13 cellular contexts compared by ENCODE assay signal in the genomic region with DNA sequence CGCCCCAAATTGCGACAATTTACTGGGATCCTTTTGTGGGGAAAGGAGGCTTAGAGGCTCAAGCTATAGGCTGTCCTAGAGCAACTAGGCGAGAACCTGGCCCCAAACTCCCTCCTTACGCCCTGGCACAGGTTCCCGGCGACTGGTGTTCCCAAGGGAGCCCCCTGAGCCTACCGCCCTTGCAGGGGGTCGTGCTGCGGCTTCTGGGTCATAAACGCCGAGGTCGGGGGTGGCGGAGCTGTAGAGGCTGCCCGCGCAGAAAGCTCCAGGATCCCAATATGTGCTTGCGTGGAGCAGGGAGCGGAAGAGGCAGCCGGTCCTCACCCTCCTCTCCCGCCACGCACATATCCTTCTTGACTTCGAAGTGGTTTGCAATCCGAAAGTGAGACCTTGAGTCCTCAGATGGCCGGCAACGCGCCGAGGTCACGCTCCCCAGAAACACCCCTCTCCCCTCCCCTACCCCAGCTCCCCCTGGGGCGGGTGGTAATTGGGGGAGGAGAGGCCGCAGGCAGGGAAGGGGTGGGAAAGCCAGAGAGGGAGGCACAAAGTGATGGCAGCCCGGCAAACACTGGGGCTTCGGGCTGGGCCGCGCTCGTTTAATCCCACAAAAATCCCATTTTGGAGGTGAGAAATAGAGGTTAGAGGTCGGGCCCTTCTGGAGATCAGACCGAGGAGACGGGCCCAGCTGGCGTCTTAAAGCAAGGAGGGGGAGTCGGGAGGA. TPM values are rescaled to one million over a fixed set of nuclear protein-coding genes. Genes with fewer than 3 reads are reported as not detected.
DNase-seq lines count a peak whose midpoint lies in the region; FAIRE-seq and TF ChIP-seq lines count a peak whose summit lies in the region.
"Had no signal": no experiment of that assay in that cellular context is flagged by ENCODE, and none has a peak within 500 bp of the region (broad histone marks: within the 10 kb centered on the region; RNA-seq: fewer than 3 reads in every experiment).

No MANE protein-coding gene starts in this region.

- peaks cover 12 to 41% (median 26%) of the 10 kb centered on the region in 10 experiments; a peak in 18 of 20 replicates for H3K4me1 ChIP-seq in BLaER1 treated with 17β-estradiol and CSF1 and Interleukin-3, amounts not matched to agents 10 nM and 100 nM
- H3K4me1 ChIP-seq in endothelial cell of umbilical vein (ENCODE audit: control insufficient read depth, extremely low read depth, insufficient read depth, low read length) = peaks cover 7% of the 10 kb centered on the region
- peaks cover 49% of the 10 kb centered on the region for H3K4me1 ChIP-seq in neural progenitor cell
- H3K4me1 ChIP-seq in tibial artery = peaks cover 0 to 76% (median 59%) of the 10 kb centered on the region in 4 donors

- CTCF ChIA-PET in endothelial cell of umbilical vein (lab: Charles Lee) = interaction anchor here (1.5 to 2.1 kb wide), 2 partner anchors 74 to 212 kb away, joined by 5 to 6 read pairs; no protein-coding TSS in a partner anchor

- dilution Hi-C loops in endothelial cell of umbilical vein (cut with MboI; ENCODE audit: extremely low pct_ligation_motif_present, low sequenced_read_pairs) = no loop called here

- H3K4me3 Mint-ChIP-seq in neural progenitor cell = peak overlapping the region; percentile 48

- H3K27ac ChIP-seq in BLaER1 treated with 17β-estradiol and CSF1 and Interleukin-3, amounts not matched to agents 10 nM and 100 nM = no peak overlapping the region
- H3K27ac ChIP-seq in endothelial cell of umbilical vein (ENCODE audit: insufficient read depth, low read depth, low read length) (no peak overlapping the region), neural progenitor cell (no peak overlapping the region), tibial artery (no peak overlapping the region)

- H3K9me3 Mint-ChIP-seq in neural progenitor cell = peaks cover 2% of the 10 kb centered on the region
- H3K9me3 Mint-ChIP-seq: CD4-positive, alpha-beta memory T cell had no signal

- H3K9ac ChIP-seq in BLaER1 treated with 17β-estradiol and CSF1 and Interleukin-3, amounts not matched to agents 10 nM and 100 nM = no peak overlapping the region
- H3K9ac ChIP-seq in endothelial cell of umbilical vein (replicated peaks; ENCODE audit: extremely low read depth, insufficient read depth, low read length) (no peak overlapping the region), neural progenitor cell (no peak overlapping the region)

- peaks cover 0 to 100% (median 97%) of the 10 kb centered on the region in 11 experiments; a peak in 17 of 22 replicates for H4K20me1 ChIP-seq in BLaER1 treated with 17β-estradiol and CSF1 and Interleukin-3, amounts not matched to agents 10 nM and 100 nM
- H4K20me1 ChIP-seq in endothelial cell of umbilical vein (replicated peaks; ENCODE audit: control insufficient read depth, extremely low read depth, insufficient read depth, low read length) = no peaks in the 10 kb centered on the region
- H4K20me1 ChIP-seq in neural progenitor cell (ENCODE audit: low read depth) = peaks cover 98% of the 10 kb centered on the region

- no peaks in the 10 kb centered on the region for H3K9me1 ChIP-seq in endothelial cell of umbilical vein (replicated peaks; ENCODE audit: control insufficient read depth, extremely low read depth, insufficient read depth, low read length)

- no TSS peak for BruUV-seq in endothelial cell of umbilical vein (replicated peaks; lab: Mats Ljungman, UMichigan)

- H3K4me3 ChIP-seq in BLaER1 treated with 17β-estradiol and CSF1 and Interleukin-3, amounts not matched to agents 10 nM and 100 nM = peak overlapping the region in 1 of 10 experiments; percentile 18; a peak in 1 of 20 replicates
- peak overlapping the region; percentile 14; the same call in 1 of the 2 replicates for H3K4me3 ChIP-seq in H7 (ENCODE audit: insufficient read depth, low read depth, low read length)
- H3K4me3 ChIP-seq in endothelial cell of umbilical vein (replicated peaks in 1 of 3; ENCODE audit: insufficient read depth in 1 of 3, low read depth in 1 of 3, low read length in 3 of 3) = no peak overlapping the region
- peak overlapping the region; percentile 9 for H3K4me3 ChIP-seq in neural progenitor cell
- peak overlapping the region in 1 of 2 donors; percentile 17 for H3K4me3 ChIP-seq in tibial artery

- intact Hi-C loops in endothelial cell of umbilical vein (cut with micrococcal nuclease) = loop anchor here (5.0 kb wide), 1 partner anchor 283 kb away; no protein-coding TSS in a partner anchor
- intact Hi-C loops in tibial artery (cut with DNase I; ENCODE audit: low total_unique reads) = no loop called here

- H3K27ac Mint-ChIP-seq in neural progenitor cell = no peak overlapping the region
- H3K27ac Mint-ChIP-seq: CD4-positive, alpha-beta memory T cell had no signal

- FAIRE-seq in endothelial cell of umbilical vein (lab: Jason Lieb, UNC) = no peak
- FAIRE-seq: G401.6 had no signal

- peaks cover 0 to 23% (median 15%) of the 10 kb centered on the region in 11 experiments; a peak in 14 of 22 replicates for H3K9me3 ChIP-seq in BLaER1 treated with 17β-estradiol and CSF1 and Interleukin-3, amounts not matched to agents 10 nM and 100 nM (replicated peaks in 1 of 11)
- H3K9me3 ChIP-seq in endothelial cell of umbilical vein (replicated peaks; ENCODE audit: control insufficient read depth, insufficient read depth, low read length) (no peaks in the 10 kb centered on the region), neural progenitor cell (ENCODE audit: low read depth) (no peaks in the 10 kb centered on the region), tibial artery (no peaks in the 10 kb centered on the region)

- H3F3A ChIP-seq in neural progenitor cell (ENCODE audit: low read depth) = peaks cover 33% of the 10 kb centered on the region

- H2AFZ ChIP-seq in endothelial cell of umbilical vein (ENCODE audit: low read depth, low read length) (no peak overlapping the region), neural progenitor cell (replicated peaks) (no peak overlapping the region)

- H3K4me1 Mint-ChIP-seq in neural progenitor cell = peaks cover 37% of the 10 kb centered on the region

- no peaks in the 10 kb centered on the region for H3K36me3 Mint-ChIP-seq in neural progenitor cell
- H3K36me3 Mint-ChIP-seq: CD4-positive, alpha-beta memory T cell had no signal

- no peaks in the 10 kb centered on the region for H3K79me2 ChIP-seq in endothelial cell of umbilical vein (ENCODE audit: control insufficient read depth, insufficient read depth, low read length)
- H3K79me2 ChIP-seq in neural progenitor cell (ENCODE audit: low read depth) = no peaks in the 10 kb centered on the region

- no peak for TF ChIP-seq POLR2A in endothelial cell of umbilical vein (IDR thresholded peaks at IDR 0.05; ENCODE audit: low read depth, low read length)

- peaks cover 100% of the 10 kb centered on the region in 11 experiments for H3K27me3 ChIP-seq in BLaER1 treated with 17β-estradiol and CSF1 and Interleukin-3, amounts not matched to agents 10 nM and 100 nM
- H3K27me3 ChIP-seq in H7 (ENCODE audit: control insufficient read depth, insufficient read depth, low read length) (peaks cover 100% of the 10 kb centered on the region), endothelial cell of umbilical vein (ENCODE audit: control insufficient read depth in 2 of 2, insufficient read depth in 2 of 2, low read length in 2 of 2) (peaks cover 96 to 100% of the 10 kb centered on the region in 2 experiments), neural progenitor cell (peaks cover 100% of the 10 kb centered on the region), tibial artery (peaks cover 6 to 100% of the 10 kb centered on the region in 2 donors)

- DNase-seq in H7 (peak; percentile 83), endothelial cell of umbilical vein (ENCODE audit: low read depth, low spot score) (no peak), neural progenitor cell (ENCODE audit: low spot score) (peak; percentile 47), NCI-H524 treated with DMSO at 0.1 percent for 48 hours (lab: John Stamatoyannopoulos, UW) (no peak), tibial artery (no peak)
- no peak for DNase-seq in stimulated activated CD4-positive, alpha-beta T cell treated with anti-CD3 and anti-CD28 coated beads, Interleukin-12 subunit alpha, Interleukin-12 subunit beta, amount 100 ng/mL, for 4 hours
- DNase-seq in stimulated activated CD8-positive, alpha-beta memory T cell treated with anti-CD3 and anti-CD28 coated beads, Interleukin-4, amount 100 ng/mL, for 48 hours = no peak
- DNase-seq: CD4-positive, alpha-beta memory T cell; NCI-H1092; NCI-H510A had no signal

- POLR2A ChIA-PET in endothelial cell of umbilical vein (lab: Charles Lee) = no interaction called here

- no peaks in the 10 kb centered on the region for H3K36me3 ChIP-seq in BLaER1 treated with 17β-estradiol and CSF1 and Interleukin-3, amounts not matched to agents 10 nM and 100 nM
- H3K36me3 ChIP-seq in H7 (replicated peaks; ENCODE audit: control insufficient read depth, insufficient read depth, low read length) (no peaks in the 10 kb centered on the region), endothelial cell of umbilical vein (ENCODE audit: control insufficient read depth in 2 of 2, extremely low read depth in 1 of 2, insufficient read depth in 2 of 2, low read length in 2 of 2) (no peaks in the 10 kb centered on the region), neural progenitor cell (no peaks in the 10 kb centered on the region), tibial artery (no peaks in the 10 kb centered on the region)

- peak overlapping the region in 9 of 11 experiments; percentile 7 to 56 (median 28); a peak in 12 of 22 replicates for H3K4me2 ChIP-seq in BLaER1 treated with 17β-estradiol and CSF1 and Interleukin-3, amounts not matched to agents 10 nM and 100 nM
- H3K4me2 ChIP-seq in endothelial cell of umbilical vein (ENCODE audit: insufficient read depth, low read length) = no peak overlapping the region
- peak overlapping the region; percentile 54 for H3K4me2 ChIP-seq in neural progenitor cell

- TF ChIP-seq CTCF in endothelial cell of umbilical vein (IDR thresholded peaks at IDR 0.05; ENCODE audit: extremely low read depth in 1 of 2, insufficient read depth in 1 of 2, low read depth in 1 of 2, low read length in 2 of 2) = no peak
- TF ChIP-seq CTCF in neural progenitor cell (IDR thresholded peaks at IDR 0.05) = no peak
- TF ChIP-seq CTCF in tibial artery (IDR thresholded peaks at IDR 0.05) = no peak

- H3K27me3 Mint-ChIP-seq in neural progenitor cell (ENCODE audit: insufficient read depth, low read depth) = peaks cover 89% of the 10 kb centered on the region

TF ChIP-seq in endothelial cell of umbilical vein, 7 proteins besides CTCF, POLR2A, EP300 and RAD21 (continues in another document):
- peak; percentile 95 for TF ChIP-seq EZH2 (IDR thresholded peaks at IDR 0.05; ENCODE audit: borderline replicate concordance, low read depth, low read length, severe bottlenecking)

RNA-seq across cellular contexts. Expression of a gene that starts 6.2 kb away (rescaled TPM):
- total RNA-seq in H7 (2014; rRNA removed; shearing (Covaris generic)) = 0.07 and 0.11 TPM in 2 replicates
- total RNA-seq in endothelial cell of umbilical vein (not detected in 2 replicates), neural progenitor cell (ENCODE audit: low replicate concordance) (not detected in 2 replicates)
- not detected in 2 replicates for polyA plus RNA-seq in endothelial cell of umbilical vein
- not detected in 2 replicates for polyA plus RNA-seq in endothelial cell of umbilical vein (2011; cell fraction: cytosol; rRNA removed)
- not detected in 2 replicates for polyA plus RNA-seq in endothelial cell of umbilical vein (2011; cell fraction: nucleus; rRNA removed)
- 0.04 and 0.14 TPM in 2 replicates for polyA plus RNA-seq in endothelial cell of umbilical vein (2012)
- polyA minus RNA-seq in endothelial cell of umbilical vein = not detected in 2 replicates
- 5.3 TPM for polyA minus RNA-seq in endothelial cell of umbilical vein (2011; cell fraction: cytosol; rRNA and poly(A)+ RNA removed)
- not detected in 2 replicates for polyA minus RNA-seq in endothelial cell of umbilical vein (2011; cell fraction: nucleus; rRNA and poly(A)+ RNA removed)
- total RNA-seq: activated CD8-positive, alpha-beta memory T cell treated with anti-CD3 and anti-CD28 coated beads for 36 hours; CD4-positive, alpha-beta memory T cell had no signal

Comparison
In these comparisons a context has a peak if more than half of its experiments do, and no peak if none do; other contexts are left out.
1. H3K4me3 ChIP-seq: peak in H7 (single experiment) and neural progenitor cell (single experiment); none in endothelial cell of umbilical vein (0 of 3).
2. DNase-seq: peak in H7 (single experiment) and neural progenitor cell (single experiment); none in endothelial cell of umbilical vein (single experiment), stimulated activated CD4-positive, alpha-beta T cell treated with anti-CD3 and anti-CD28 coated beads, Interleukin-12 subunit alpha, Interleukin-12 subunit beta, amount 100 ng/mL, for 4 hours (single experiment), NCI-H524 treated with DMSO at 0.1 percent for 48 hours (single experiment), tibial artery (0 of 2) and stimulated activated CD8-positive, alpha-beta memory T cell treated with anti-CD3 and anti-CD28 coated beads, Interleukin-4, amount 100 ng/mL, for 48 hours (single experiment).